In the genomic region with DNA sequence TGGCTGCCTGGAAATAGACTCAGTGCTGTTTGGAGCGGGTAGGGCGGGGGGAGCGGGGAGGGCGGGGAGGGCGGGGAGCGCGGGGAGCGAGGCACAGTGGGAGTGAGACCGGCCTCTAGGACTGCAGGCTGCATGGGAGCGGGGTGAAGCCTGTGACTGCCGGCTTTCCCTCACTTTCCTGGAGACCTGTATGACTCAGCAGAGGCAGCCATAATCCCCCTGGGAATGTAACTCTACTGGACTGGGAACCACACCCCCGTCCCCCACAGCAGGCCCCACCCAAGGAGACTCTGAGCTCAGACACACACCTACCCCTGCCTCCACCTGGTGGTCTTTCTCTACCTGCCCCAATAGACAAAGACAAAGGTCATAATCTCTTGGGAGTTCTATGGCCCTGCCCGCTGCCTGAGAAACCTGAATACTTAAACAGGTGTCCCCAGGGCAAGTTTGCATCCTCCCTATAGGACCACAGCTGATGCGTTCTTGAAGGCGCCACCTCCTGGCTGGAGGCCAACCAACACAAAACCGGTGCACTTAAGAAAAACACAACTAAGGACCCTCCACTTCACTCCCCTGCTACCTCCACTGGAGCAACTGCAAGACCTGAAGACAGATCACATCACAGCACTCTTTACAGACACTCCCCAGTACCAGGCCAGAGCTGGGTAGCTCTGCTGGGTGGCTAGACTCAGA, we compare ENCODE assay signal across 9 cellular contexts. TPM values are rescaled to one million over a fixed set of nuclear protein-coding genes. Genes with fewer than 3 reads are reported as not detected.
DNase-seq lines count a peak whose midpoint lies in the region; ATAC-seq, FAIRE-seq and TF ChIP-seq lines count a peak whose summit lies in the region.
"Had no signal": no experiment of that assay in that cellular context is flagged by ENCODE, and none has a peak within 500 bp of the region (broad histone marks: within the 10 kb centered on the region; RNA-seq: fewer than 3 reads in every experiment).

No MANE protein-coding gene starts in this region.

- H3K4me1 ChIP-seq in small intestine (ENCODE audit: control insufficient read depth in 2 of 2, insufficient read depth in 1 of 2, low read depth in 1 of 2, low read length in 1 of 2): no peaks in the 10 kb centered on the region
- H3K4me1 ChIP-seq in esophagus muscularis mucosa: peaks cover 0 to 8% (median 0%) of the 10 kb centered on the region in 4 donors

- intact Hi-C loops in activated CD4-positive, alpha-beta T cell treated with anti-CD3 and anti-CD28 coated beads, Interleukin-2, amount 10 ng/mL, durations not matched to agents 24 days and 14 days (cut with micrococcal nuclease): no loop called here
- intact Hi-C loops in esophagus muscularis mucosa (cut with DNase I): no loop called here

- no peak for ATAC-seq in HG03039 (IDR thresholded peaks at IDR 0.05; ENCODE audit: unreplicated experiment)

- H3K27ac ChIP-seq in small intestine (ENCODE audit: low read depth in 1 of 2, low read length in 1 of 2): peak overlapping the region in 1 of 2 donors; percentile 24
- H3K27ac ChIP-seq in esophagus muscularis mucosa (replicated peaks in 1 of 4): no peak overlapping the region

- TF ChIP-seq EP300 in esophagus muscularis mucosa (IDR thresholded peaks at IDR 0.05): no peak

- H3K27me3 Mint-ChIP-seq in activated CD4-positive, alpha-beta T cell treated with anti-CD3 and anti-CD28 coated beads, Interleukin-2, amount 10 ng/mL, durations not matched to agents 24 days and 14 days: no peaks in the 10 kb centered on the region

- H3K4me3 Mint-ChIP-seq in activated CD4-positive, alpha-beta T cell treated with anti-CD3 and anti-CD28 coated beads, Interleukin-2, amount 10 ng/mL, durations not matched to agents 24 days and 14 days: no peak overlapping the region
- H3K4me3 Mint-ChIP-seq: T-helper 2 cell treated with Interferon-gamma antibody and Interleukin-4, amounts not matched to agents 5 μg/mL and 100 μg/mL, for 36 hours had no signal

- no peak overlapping the region for H3K27ac Mint-ChIP-seq in activated CD4-positive, alpha-beta T cell treated with anti-CD3 and anti-CD28 coated beads, Interleukin-2, amount 10 ng/mL, durations not matched to agents 24 days and 14 days
- H3K27ac Mint-ChIP-seq: T-helper 2 cell treated with Interferon-gamma antibody and Interleukin-4, amounts not matched to agents 5 μg/mL and 100 μg/mL, for 36 hours had no signal

- H3K27me3 ChIP-seq in small intestine (ENCODE audit: control insufficient read depth in 2 of 2, insufficient read depth in 2 of 2, low read length in 2 of 2) (no peaks in the 10 kb centered on the region), esophagus muscularis mucosa (peaks cover 0 to 8% (median 0%) of the 10 kb centered on the region in 4 donors)

- H3K9me3 ChIP-seq in small intestine (ENCODE audit: control insufficient read depth, low read depth): no peaks in the 10 kb centered on the region
- H3K9me3 ChIP-seq in esophagus muscularis mucosa: no peaks in the 10 kb centered on the region

- H3K4me3 ChIP-seq in epithelial cell of esophagus (ENCODE audit: low read length) (no peak overlapping the region), small intestine (ENCODE audit: low read depth in 1 of 2, low read length in 2 of 2) (no peak overlapping the region), esophagus muscularis mucosa (no peak overlapping the region)

- peak; percentile 7 for DNase-seq in activated CD4-positive, alpha-beta T cell treated with anti-CD3 and anti-CD28 coated beads for 48 hours
- DNase-seq in activated CD4-positive, alpha-beta T cell treated with anti-CD3 and anti-CD28 coated beads, Interleukin-2, amount 10 ng/mL, durations not matched to agents 24 days and 14 days: no peak
- peak; percentile 66 for DNase-seq in NCI-H226
- peak; percentile 82 for DNase-seq in epithelial cell of esophagus (ENCODE audit: low read depth)
- DNase-seq in small intestine: peak; percentile 3
- DNase-seq in GM03348 (ENCODE audit: low spot score): no peak
- no peak for DNase-seq in esophagus muscularis mucosa (ENCODE audit: extremely low spot score)

- H3K36me3 Mint-ChIP-seq in activated CD4-positive, alpha-beta T cell treated with anti-CD3 and anti-CD28 coated beads, Interleukin-2, amount 10 ng/mL, durations not matched to agents 24 days and 14 days (ENCODE audit: low read depth): peaks cover 10% of the 10 kb centered on the region

- TF ChIP-seq CTCF in epithelial cell of esophagus (IDR thresholded peaks at IDR 0.05; ENCODE audit: insufficient read depth, low read depth, low read length, missing control alignments) (no peak), esophagus muscularis mucosa (IDR thresholded peaks at IDR 0.05) (no peak)

- no peak for FAIRE-seq in small intestine (lab: Jason Lieb, UNC)

- peaks cover 5% of the 10 kb centered on the region for H3K4me1 Mint-ChIP-seq in activated CD4-positive, alpha-beta T cell treated with anti-CD3 and anti-CD28 coated beads, Interleukin-2, amount 10 ng/mL, durations not matched to agents 24 days and 14 days

- TF ChIP-seq POLR2A in esophagus muscularis mucosa (IDR thresholded peaks at IDR 0.05; ENCODE audit: low read depth): no peak

- H3K9me3 Mint-ChIP-seq in activated CD4-positive, alpha-beta T cell treated with anti-CD3 and anti-CD28 coated beads, Interleukin-2, amount 10 ng/mL, durations not matched to agents 24 days and 14 days: no peaks in the 10 kb centered on the region
- H3K9me3 Mint-ChIP-seq: T-helper 2 cell treated with Interferon-gamma antibody and Interleukin-4, amounts not matched to agents 5 μg/mL and 100 μg/mL, for 36 hours had no signal

- H3K36me3 ChIP-seq in small intestine (ENCODE audit: control insufficient read depth in 2 of 2, insufficient read depth in 2 of 2, low read length in 2 of 2) (no peaks in the 10 kb centered on the region), esophagus muscularis mucosa (peaks cover 0 to 1% (median 0%) of the 10 kb centered on the region in 4 donors)

- 62 to 77% (median 65%) methylated on average over 11 to 16 of the region's 16 CpGs for WGBS in small intestine, 3 donors
- 52% methylated on average over 5 of the region's 16 CpGs for WGBS in esophagus muscularis mucosa

RNA-seq across cellular contexts. Expression of a gene that starts 18.0 kb away (rescaled TPM):
- total RNA-seq in activated CD4-positive, alpha-beta T cell treated with anti-CD3 and anti-CD28 coated beads, Interleukin-2, amount 10 ng/mL, durations not matched to agents 24 days and 14 days: 29.2 and 29.9 TPM in 2 replicates
- polyA plus RNA-seq in small intestine: 10 to 100 TPM; 11.3 to 21.5 (median 16.6) TPM
- 10 to 100 TPM; 19.2 to 23.3 (median 22.0) TPM for total RNA-seq in esophagus muscularis mucosa

Comparison
In these comparisons a context has a peak if more than half of its experiments do, and no peak if none do; other contexts are left out.
1. DNase-seq: peak in activated CD4-positive, alpha-beta T cell treated with anti-CD3 and anti-CD28 coated beads for 48 hours (single experiment), NCI-H226 (single experiment), epithelial cell of esophagus (single experiment) and small intestine (single experiment); none in activated CD4-positive, alpha-beta T cell treated with anti-CD3 and anti-CD28 coated beads, Interleukin-2, amount 10 ng/mL, durations not matched to agents 24 days and 14 days (single experiment), GM03348 (single experiment) and esophagus muscularis mucosa (single experiment).